24 cellular contexts compared by ENCODE assay signal in genomic region chr6:163671355-163671754, GRCh38.
DNase-seq lines count a peak whose midpoint lies in the region; ATAC-seq, FAIRE-seq and TF ChIP-seq lines count a peak whose summit lies in the region.
"Had no signal": no experiment of that assay in that cellular context is flagged by ENCODE, and none has a peak within 500 bp of the region (broad histone marks: within the 10 kb centered on the region; RNA-seq: fewer than 3 reads in every experiment).

No MANE protein-coding gene starts in this region.

- H2AFZ ChIP-seq in GM23338 (peak overlapping the region; percentile 10; the same call in 1 of the 2 replicates), H1 (ENCODE audit: low read length) (no peak overlapping the region; the same call in 1 of the 2 replicates)

- H4K5ac ChIP-seq in H1 (ENCODE audit: insufficient read length, low read depth, low read length), result no peak overlapping the region

- 94% methylated on average over 18 of the region's 19 CpGs; no CpG with 5 or more reads in 1 of the 2 experiments for WGBS in H1 (ENCODE audit: extremely low coverage in 1 of 2, insufficient coverage in 1 of 2, insufficient read length in 1 of 2, insufficient replicate concordance in 2 of 2, low coverage in 1 of 2, low lambda C conversion rate in 2 of 2, missing lambda C conversion rate in 1 of 2), 2 experiments
- WGBS in testis, 2 donors, result 64 to 78% methylated on average over 9 to 19 of the region's 19 CpGs

- no peak overlapping the region for H2BK120ac ChIP-seq in H1 (replicated peaks; ENCODE audit: low read depth, low read length)

- DNase-seq in GM23338 (ENCODE audit: low spot score) (no peak), H1 (ENCODE audit: low read depth in 1 of 2, low spot score in 2 of 2) (no peak), testis (peak; percentile 88), cerebellar cortex (ENCODE audit: low spot score) (no peak)
- DNase-seq: ACHN; C1 segment of cervical spinal cord; CD8-positive, alpha-beta T cell; DMS153; H9; HFFc6; NCI-H1092 treated with DMSO at 0.1 percent for 48 hours; NCI-H1436 treated with DMSO at 0.1 percent for 48 hours; NCI-H1930; NCI-H226; NCI-H510A treated with DMSO at 0.1 percent for 48 hours; NCI-H774; NK-92 treated with Interleukin-12 subunit alpha and Interleukin-12 subunit beta, amount 100 ng/mL, for 24 hours had no signal

- no peak for ATAC-seq in GM23338
- ATAC-seq in HG03565 (IDR thresholded peaks at IDR 0.05; ENCODE audit: unreplicated experiment), result no peak
- no peak for ATAC-seq in GM18861 (IDR thresholded peaks at IDR 0.05; ENCODE audit: unreplicated experiment)
- ATAC-seq: CD8-positive, alpha-beta T cell; Panc1; SK-N-SH treated with all-trans-retinoic acid at 6 μM for 48 hours had no signal

- H3K14ac ChIP-seq in H1 (ENCODE audit: insufficient read length), result no peak overlapping the region

- H3K18ac ChIP-seq in H1 (ENCODE audit: extremely low read depth, low read length), result no peak overlapping the region

- H3K4me1 ChIP-seq in GM23338 (ENCODE audit: insufficient read depth) (no peaks in the 10 kb centered on the region), H1 (replicated peaks in 1 of 4; ENCODE audit: control insufficient read depth in 3 of 4, insufficient read depth in 4 of 4, low read length in 3 of 4) (no peaks in the 10 kb centered on the region; a peak in 1 of 7 replicates), testis (no peaks in the 10 kb centered on the region)

- H3K56ac ChIP-seq in H1 (replicated peaks; ENCODE audit: insufficient read length, low read depth, low read length), result no peak overlapping the region

- H3K27ac ChIP-seq in GM23338 (ENCODE audit: low read depth) (no peak overlapping the region), H1 (ENCODE audit: low read depth, low read length) (no peak overlapping the region), testis (no peak overlapping the region)
- H3K27ac ChIP-seq: KMS-11 had no signal

- TF ChIP-seq RAD21 in Ishikawa (IDR thresholded peaks at IDR 0.05; ENCODE audit: low read depth) (no peak), H1 (IDR thresholded peaks at IDR 0.05 in 1 of 2, conservative IDR thresholded peaks at IDR 0.05 in 1 of 2; ENCODE audit: low read depth in 2 of 2, low read length in 2 of 2) (no peak)

- no peak overlapping the region for H2BK20ac ChIP-seq in H1 (ENCODE audit: low read length)

- no peaks in the 10 kb centered on the region for H3F3A ChIP-seq in GM23338 (replicated peaks; ENCODE audit: low read depth)

- no peak overlapping the region for H3K4ac ChIP-seq in H1 (replicated peaks; ENCODE audit: insufficient read length, low read depth, low read length)

- no peaks in the 10 kb centered on the region for H3K79me1 ChIP-seq in H1 (ENCODE audit: low read depth, low read length)

- H3K36me3 Mint-ChIP-seq in GM23338 (ENCODE audit: low read depth), result no peaks in the 10 kb centered on the region
- H3K36me3 Mint-ChIP-seq: CD8-positive, alpha-beta T cell had no signal

- TF ChIP-seq POLR2A in H1 (IDR thresholded peaks at IDR 0.05; ENCODE audit: control extremely low read depth in 1 of 2, low read depth in 2 of 2, low read length in 2 of 2) (no peak), testis (IDR thresholded peaks at IDR 0.05) (no peak)

- H3K4me1 Mint-ChIP-seq in GM23338, result peaks cover 5% of the 10 kb centered on the region; the same call in 1 of the 3 replicates

- TF ChIP-seq EP300 in Ishikawa (IDR thresholded peaks at IDR 0.05; ENCODE audit: borderline replicate concordance) (no peak), H1 (IDR thresholded peaks at IDR 0.05; ENCODE audit: borderline replicate concordance in 1 of 2, low read depth in 2 of 2, low read length in 2 of 2) (no peak)

- H3K79me2 ChIP-seq in GM23338 (replicated peaks; ENCODE audit: insufficient read depth), result no peaks in the 10 kb centered on the region
- no peaks in the 10 kb centered on the region for H3K79me2 ChIP-seq in H1 (ENCODE audit: control insufficient read depth in 1 of 2, insufficient read depth in 2 of 2, low read length in 2 of 2)

- no peak overlapping the region for H3K23ac ChIP-seq in H1 (ENCODE audit: insufficient read length)

- intact Hi-C loops in testis (cut with DNase I; ENCODE audit: low total_unique reads), result no loop called here

- H3K9me3 ChIP-seq in H1 (ENCODE audit: insufficient read depth in 2 of 2, low read depth in 1 of 2, low read length in 1 of 2) (no peaks in the 10 kb centered on the region; a peak in 2 of 4 replicates), testis (no peaks in the 10 kb centered on the region)

- H3K4me3 ChIP-seq in GM23338, result no peak overlapping the region
- H3K4me3 ChIP-seq in H1 (ENCODE audit: extremely low read depth in 1 of 4, insufficient read depth in 2 of 4, low read depth in 3 of 4, low read length in 4 of 4), result no peak overlapping the region
- peak overlapping the region; percentile 51 to 54 for H3K4me3 ChIP-seq in testis

- H3K4me2 ChIP-seq in GM23338, result no peak overlapping the region
- H3K4me2 ChIP-seq in H1 (ENCODE audit: insufficient read depth in 1 of 2, low read depth in 2 of 2, low read length in 2 of 2), result no peak overlapping the region
- H3K4me2 ChIP-seq: KMS-11 had no signal

- no peaks in the 10 kb centered on the region; the same call in 1 of the 2 replicates for H3K9me2 ChIP-seq in GM23338 (ENCODE audit: insufficient read depth)

- H2AK5ac ChIP-seq in H1 (ENCODE audit: low read depth, low read length), result no peak overlapping the region

- FAIRE-seq in H1 (lab: Jason Lieb, UNC), result no peak
- FAIRE-seq: G401.6 had no signal

- no peak overlapping the region for H2BK15ac ChIP-seq in H1 (ENCODE audit: low read length)

- H2BK5ac ChIP-seq in H1 (ENCODE audit: low read depth, low read length), result no peak overlapping the region

- no peak overlapping the region; the same call in 1 of the 2 replicates for H4K8ac ChIP-seq in H1 (ENCODE audit: extremely low read depth, insufficient read depth, low read length)

- TF ChIP-seq CTCF in GM23338 (conservative IDR thresholded peaks at IDR 0.05; ENCODE audit: low read depth in 2 of 2) (no peak), H1 (IDR thresholded peaks at IDR 0.05; ENCODE audit: control extremely low read depth in 1 of 3, insufficient read depth in 1 of 3, low read depth in 1 of 3, low read length in 3 of 3) (no peak), testis (IDR thresholded peaks at IDR 0.05) (no peak)

- H3K23me2 ChIP-seq in H1 (ENCODE audit: low read depth, low read length), result no peaks in the 10 kb centered on the region; the same call in 1 of the 2 replicates

- POLR2A ChIA-PET in H1 (lab: Charles Lee; ENCODE audit: partially characterized antibody), result interaction anchor here (1.5 kb wide), 1 partner anchor 8 kb away, joined by 3 read pairs; no protein-coding TSS in a partner anchor

- H4K20me1 ChIP-seq in GM23338 (replicated peaks; ENCODE audit: insufficient read depth), result no peaks in the 10 kb centered on the region
- H4K20me1 ChIP-seq in H1 (replicated peaks in 1 of 2; ENCODE audit: control insufficient read depth in 1 of 2, insufficient read depth in 2 of 2, low read length in 2 of 2), result no peaks in the 10 kb centered on the region

- CTCF ChIA-PET in H1 (lab: Charles Lee; ENCODE audit: partially characterized antibody), result interaction anchor here (1.4 kb wide), 1 partner anchor 9 kb away, joined by 4 read pairs; no protein-coding TSS in a partner anchor

- H3K9me3 Mint-ChIP-seq in GM23338, result peaks cover 5% of the 10 kb centered on the region; the same call in 2 of the 3 replicates
- H3K9me3 Mint-ChIP-seq: CD8-positive, alpha-beta T cell; HFFc6 had no signal

- H4K91ac ChIP-seq in H1 (replicated peaks; ENCODE audit: insufficient read length, low read length), result no peak overlapping the region

- H3K4me3 Mint-ChIP-seq in GM23338, result no peak overlapping the region
- H3K4me3 Mint-ChIP-seq: CD8-positive, alpha-beta T cell; H9; HFFc6 had no signal

- H3K27ac Mint-ChIP-seq in GM23338, result no peak overlapping the region
- H3K27ac Mint-ChIP-seq: CD8-positive, alpha-beta T cell; H9; HFFc6 had no signal

- H3K27me3 ChIP-seq in GM23338 (ENCODE audit: insufficient read depth), result no peaks in the 10 kb centered on the region
- H3K27me3 ChIP-seq in H1 (replicated peaks in 1 of 4; ENCODE audit: control insufficient read depth in 3 of 4, extremely low read depth in 1 of 4, insufficient read depth in 3 of 4, low read length in 3 of 4), result no peaks in the 10 kb centered on the region
- no peaks in the 10 kb centered on the region for H3K27me3 ChIP-seq in testis

- H3K9ac ChIP-seq in H1 (replicated peaks in 1 of 4; ENCODE audit: extremely low read depth in 1 of 4, low read depth in 3 of 4, low read length in 3 of 4), result no peak overlapping the region
- H3K9ac ChIP-seq: KMS-11 had no signal

- H3K36me3 ChIP-seq in GM23338 (ENCODE audit: insufficient read depth), result no peaks in the 10 kb centered on the region
- H3K36me3 ChIP-seq in H1 (ENCODE audit: control insufficient read depth in 2 of 4, insufficient read depth in 4 of 4, low read length in 3 of 4), result no peaks in the 10 kb centered on the region
- no peaks in the 10 kb centered on the region for H3K36me3 ChIP-seq in testis (ENCODE audit: low read depth, missing control alignments)

- no peaks in the 10 kb centered on the region for H3K27me3 Mint-ChIP-seq in GM23338 (ENCODE audit: insufficient read depth, low read depth, poor library complexity)

- H2BK12ac ChIP-seq in H1 (ENCODE audit: low read depth, low read length), result no peak overlapping the region

TF ChIP-seq in Ishikawa, 13 proteins besides CTCF, POLR2A, EP300 and RAD21 (continues in another document):
- TF ChIP-seq TCF12 (IDR thresholded peaks at IDR 0.05; ENCODE audit: low read depth) (no peak), TEAD4 (IDR thresholded peaks at IDR 0.05) (no peak), FOXM1 (IDR thresholded peaks at IDR 0.05; ENCODE audit: borderline replicate concordance, low read depth) (no peak), CEBPB (IDR thresholded peaks at IDR 0.05) (no peak), TAF1 (IDR thresholded peaks at IDR 0.05; ENCODE audit: low read depth) (no peak)

TF ChIP-seq in H1, 55 proteins besides CTCF, POLR2A, EP300 and RAD21:
- peak; percentile 30; the same call in 1 of the 2 replicates for TF ChIP-seq USF2 (IDR thresholded peaks at IDR 0.05; ENCODE audit: low read length)
- TF ChIP-seq MAFK (IDR thresholded peaks at IDR 0.05; ENCODE audit: low read depth, low read length), result no peak
- TF ChIP-seq CBX5 (IDR thresholded peaks at IDR 0.05; ENCODE audit: low read depth, low read length), result no peak
- TF ChIP-seq RNF2 (IDR thresholded peaks at IDR 0.05; ENCODE audit: borderline replicate concordance, low read depth, low read length, missing control alignments, poor library complexity, severe bottlenecking), result no peak

Comparison
In these comparisons a context has a peak if more than half of its experiments do, and no peak if none do; other contexts are left out.
1. H3K4me3 ChIP-seq: peak in testis (2 of 2); none in GM23338 (single experiment) and H1 (0 of 4).